Comparison of ENCODE assay signal across 1 cellular context in the genomic region with DNA sequence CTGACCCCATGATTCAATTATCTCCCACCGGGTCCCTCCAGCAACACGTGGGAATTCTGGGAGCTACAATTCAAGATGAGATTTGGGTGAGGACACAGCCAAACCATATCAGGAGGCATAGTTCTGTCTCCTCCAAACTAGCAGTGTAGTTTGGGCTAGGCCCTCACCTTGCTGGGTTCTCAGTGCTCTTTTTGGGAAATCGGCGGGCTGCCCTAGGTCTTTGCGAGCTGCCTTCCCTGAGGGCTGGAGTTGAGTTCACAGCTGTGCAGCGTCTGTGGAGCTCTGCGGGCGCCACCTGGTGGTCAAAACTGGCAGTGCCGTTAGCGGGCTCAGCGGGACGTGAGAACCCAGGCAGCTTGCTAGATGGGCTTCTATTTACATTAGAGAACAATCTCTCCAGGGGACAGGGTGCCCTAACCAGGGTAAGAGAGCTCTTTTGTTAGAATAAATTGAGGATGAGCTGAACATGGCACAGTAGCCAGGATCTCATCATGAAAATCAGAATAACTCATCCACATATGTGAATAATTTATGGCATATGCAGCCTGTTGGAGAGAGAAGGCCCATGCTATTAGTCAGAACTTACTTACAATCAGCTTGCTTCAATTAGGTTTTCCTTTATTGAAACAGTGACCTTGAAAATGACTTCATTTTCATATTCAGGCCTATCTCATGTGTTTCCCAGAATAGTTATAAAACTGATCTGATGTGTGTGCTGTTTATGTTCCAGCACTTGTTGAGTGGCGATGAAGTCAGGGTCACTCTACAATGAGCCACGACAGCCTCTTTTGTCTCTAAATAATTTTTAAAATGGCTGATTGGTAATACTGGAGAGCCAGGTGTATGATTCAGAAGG.
A peak's percentile ranks its signal among the peaks of the same experiment; 100 is the strongest.
TF ChIP-seq lines count a peak whose summit lies in the region.

No MANE protein-coding gene starts in this region.

TF ChIP-seq in H1, 55 proteins besides CTCF, POLR2A, EP300 and RAD21 (continued from another document):
- no peak for TF ChIP-seq SP2 (IDR thresholded peaks at IDR 0.05; ENCODE audit: low read length)
- 0 out of 2 replicates have a peak, but pooled peaks have one; percentile 37 for TF ChIP-seq POU5F1 (IDR thresholded peaks at IDR 0.05; ENCODE audit: low read depth, low read length)
- TF ChIP-seq EZH2 (IDR thresholded peaks at IDR 0.05; ENCODE audit: low read depth, low read length, severe bottlenecking) = no peak
- TF ChIP-seq POLR2AphosphoS5 (IDR thresholded peaks at IDR 0.05; ENCODE audit: low read depth, low read length) = peak; percentile 92
- no peak for TF ChIP-seq KDM1A (IDR thresholded peaks at IDR 0.05; ENCODE audit: borderline replicate concordance, low read length)
- peak; percentile 96 for TF ChIP-seq TCF12 (IDR thresholded peaks at IDR 0.05; ENCODE audit: low read depth, low read length)
- no peak for TF ChIP-seq E2F6 (IDR thresholded peaks at IDR 0.05)
- TF ChIP-seq GABPA (IDR thresholded peaks at IDR 0.05; ENCODE audit: borderline replicate concordance, insufficient read depth, low read length) = 0 out of 2 replicates have a peak, but pooled peaks have one; percentile 36
- TF ChIP-seq, protein P1, sequence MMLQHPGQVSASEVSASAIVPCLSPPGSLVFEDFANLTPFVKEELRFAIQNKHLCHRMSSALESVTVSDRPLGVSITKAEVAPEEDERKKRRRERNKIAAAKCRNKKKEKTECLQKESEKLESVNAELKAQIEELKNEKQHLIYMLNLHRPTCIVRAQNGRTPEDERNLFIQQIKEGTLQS (IDR thresholded peaks at IDR 0.05; ENCODE audit: insufficient read depth, low read depth, low read length) = no peak
- TF ChIP-seq EGR1 (IDR thresholded peaks at IDR 0.05; ENCODE audit: borderline replicate concordance, low read depth, low read length) = peak; percentile 77
- TF ChIP-seq TBP (IDR thresholded peaks at IDR 0.05; ENCODE audit: low read depth, low read length) = no peak
- TF ChIP-seq CHD7 (IDR thresholded peaks at IDR 0.05; ENCODE audit: insufficient replicate concordance, low read length) = no peak
- no peak for TF ChIP-seq MAFK (IDR thresholded peaks at IDR 0.05; ENCODE audit: low read depth, low read length)
- peak; percentile 95 for TF ChIP-seq NANOG (IDR thresholded peaks at IDR 0.05; ENCODE audit: insufficient read depth, low read depth, low read length, poor library complexity, severe bottlenecking)
- TF ChIP-seq NRF1 (IDR thresholded peaks at IDR 0.05; ENCODE audit: low read depth, low read length) = no peak
- TF ChIP-seq RXRA (IDR thresholded peaks at IDR 0.05; ENCODE audit: insufficient read depth, low read depth, low read length) = peak; percentile 92
- TF ChIP-seq FOSL1 (IDR thresholded peaks at IDR 0.05; ENCODE audit: insufficient read depth, low read depth, low read length) = no peak
- TF ChIP-seq CBX8 (IDR thresholded peaks at IDR 0.05; ENCODE audit: borderline replicate concordance, low read depth, low read length) = no peak
- TF ChIP-seq, protein P2, sequence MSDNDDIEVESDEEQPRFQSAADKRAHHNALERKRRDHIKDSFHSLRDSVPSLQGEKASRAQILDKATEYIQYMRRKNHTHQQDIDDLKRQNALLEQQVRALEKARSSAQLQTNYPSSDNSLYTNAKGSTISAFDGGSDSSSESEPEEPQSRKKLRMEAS (IDR thresholded peaks at IDR 0.05) = 0 out of 2 replicates have a peak, but pooled peaks have one; percentile 15
- TF ChIP-seq JUND (IDR thresholded peaks at IDR 0.05; ENCODE audit: low read length) = no peak
- TF ChIP-seq, protein P3, sequence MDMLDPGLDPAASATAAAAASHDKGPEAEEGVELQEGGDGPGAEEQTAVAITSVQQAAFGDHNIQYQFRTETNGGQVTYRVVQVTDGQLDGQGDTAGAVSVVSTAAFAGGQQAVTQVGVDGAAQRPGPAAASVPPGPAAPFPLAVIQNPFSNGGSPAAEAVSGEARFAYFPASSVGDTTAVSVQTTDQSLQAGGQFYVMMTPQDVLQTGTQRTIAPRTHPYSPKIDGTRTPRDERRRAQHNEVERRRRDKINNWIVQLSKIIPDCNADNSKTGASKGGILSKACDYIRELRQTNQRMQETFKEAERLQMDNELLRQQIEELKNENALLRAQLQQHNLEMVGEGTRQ (IDR thresholded peaks at IDR 0.05; ENCODE audit: low read length) = no peak
- TF ChIP-seq, protein P4, sequence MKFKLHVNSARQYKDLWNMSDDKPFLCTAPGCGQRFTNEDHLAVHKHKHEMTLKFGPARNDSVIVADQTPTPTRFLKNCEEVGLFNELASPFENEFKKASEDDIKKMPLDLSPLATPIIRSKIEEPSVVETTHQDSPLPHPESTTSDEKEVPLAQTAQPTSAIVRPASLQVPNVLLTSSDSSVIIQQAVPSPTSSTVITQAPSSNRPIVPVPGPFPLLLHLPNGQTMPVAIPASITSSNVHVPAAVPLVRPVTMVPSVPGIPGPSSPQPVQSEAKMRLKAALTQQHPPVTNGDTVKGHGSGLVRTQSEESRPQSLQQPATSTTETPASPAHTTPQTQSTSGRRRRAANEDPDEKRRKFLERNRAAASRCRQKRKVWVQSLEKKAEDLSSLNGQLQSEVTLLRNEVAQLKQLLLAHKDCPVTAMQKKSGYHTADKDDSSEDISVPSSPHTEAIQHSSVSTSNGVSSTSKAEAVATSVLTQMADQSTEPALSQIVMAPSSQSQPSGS (IDR thresholded peaks at IDR 0.05; ENCODE audit: low read length) = peak; percentile 75; the same call in 1 of the 2 replicates
- TF ChIP-seq HDAC6 (IDR thresholded peaks at IDR 0.05; ENCODE audit: low read depth, low read length) = no peak
- no peak for TF ChIP-seq RBBP5 (IDR thresholded peaks at IDR 0.05; ENCODE audit: borderline replicate concordance, low read depth, low read length)
- no peak for TF ChIP-seq SIX5 (IDR thresholded peaks at IDR 0.05; ENCODE audit: low read depth, low read length)
- peak; percentile 40; the same call in 1 of the 2 replicates for TF ChIP-seq TEAD4 (IDR thresholded peaks at IDR 0.05; ENCODE audit: low read depth, low read length)
- TF ChIP-seq KDM5A (IDR thresholded peaks at IDR 0.05; ENCODE audit: low read length) = no peak
- TF ChIP-seq CHD1 (IDR thresholded peaks at IDR 0.05; ENCODE audit: low read depth, low read length) = no peak
- TF ChIP-seq JUN (IDR thresholded peaks at IDR 0.05; ENCODE audit: low read depth, low read length) = no peak
- TF ChIP-seq CBX5 (IDR thresholded peaks at IDR 0.05; ENCODE audit: low read depth, low read length) = no peak
- TF ChIP-seq TAF1 (IDR thresholded peaks at IDR 0.05; ENCODE audit: low read depth, low read length) = no peak
- TF ChIP-seq CREB1 (IDR thresholded peaks at IDR 0.05) = peak; percentile 41; the same call in 1 of the 2 replicates
- peak; percentile 16 for TF ChIP-seq TAF7 (optimal IDR thresholded peaks at IDR 0.05; ENCODE audit: borderline replicate concordance, low read depth, low read length)
- no peak; the same call in 1 of the 2 replicates for TF ChIP-seq CHD2 (IDR thresholded peaks at IDR 0.05; ENCODE audit: low read length)
- TF ChIP-seq SP1 (IDR thresholded peaks at IDR 0.05; ENCODE audit: low read depth, low read length) = 0 out of 2 replicates have a peak, but pooled peaks have one; percentile 72
- peak in 1 of 2 experiments; percentile 61; a peak in 1 of 4 replicates for TF ChIP-seq SIN3A (conservative IDR thresholded peaks at IDR 0.05 in 1 of 2, IDR thresholded peaks at IDR 0.05 in 1 of 2; ENCODE audit: low read depth in 1 of 2, low read length in 2 of 2)
